Comparison of ENCODE assay signal across 8 cellular contexts in genomic region chr10:80461208-80462183, GRCh38. TPM values are rescaled to one million over a fixed set of nuclear protein-coding genes. Genes with fewer than 3 reads are reported as not detected.
DNase-seq lines count a peak whose midpoint lies in the region; ATAC-seq and TF ChIP-seq lines count a peak whose summit lies in the region.

No MANE protein-coding gene starts in this region.

- no peaks in the 10 kb centered on the region for H3K9me3 Mint-ChIP-seq in activated naive CD8-positive, alpha-beta T cell treated with anti-CD3 and anti-CD28 coated beads, Interleukin-2, amount 50 U/mL, for 24 hours

- peaks cover 1% of the 10 kb centered on the region for H3K36me3 Mint-ChIP-seq in activated naive CD8-positive, alpha-beta T cell treated with anti-CD3 and anti-CD28 coated beads, Interleukin-2, amount 50 U/mL, for 24 hours (ENCODE audit: low read depth)

- TF ChIP-seq POLR2A in testis (IDR thresholded peaks at IDR 0.05) = no peak

- H3K4me1 ChIP-seq in testis = peaks cover 82% of the 10 kb centered on the region

- H3K27me3 ChIP-seq in testis = no peaks in the 10 kb centered on the region

- H3K4me1 Mint-ChIP-seq in activated naive CD8-positive, alpha-beta T cell treated with anti-CD3 and anti-CD28 coated beads, Interleukin-2, amount 50 U/mL, for 24 hours = peaks cover 99% of the 10 kb centered on the region

- 73 to 83% methylated on average over 8 of the region's 8 CpGs for WGBS in testis, 2 donors

- no peaks in the 10 kb centered on the region for H3K36me3 ChIP-seq in testis (ENCODE audit: low read depth, missing control alignments)

- peak overlapping the region; percentile 77 for H3K4me3 Mint-ChIP-seq in activated naive CD8-positive, alpha-beta T cell treated with anti-CD3 and anti-CD28 coated beads, Interleukin-2, amount 50 U/mL, for 24 hours

- H3K4me3 ChIP-seq in testis = no peak overlapping the region

- TF ChIP-seq CTCF in testis (IDR thresholded peaks at IDR 0.05) = no peak

- H3K27me3 Mint-ChIP-seq in activated naive CD8-positive, alpha-beta T cell treated with anti-CD3 and anti-CD28 coated beads, Interleukin-2, amount 50 U/mL, for 24 hours = no peaks in the 10 kb centered on the region

- ATAC-seq in activated naive CD8-positive, alpha-beta T cell treated with anti-CD3 and anti-CD28 coated beads, Interleukin-2, amount 50 U/mL, for 24 hours = no peak
- ATAC-seq in left colon = peak; percentile 3

- H3K27ac ChIP-seq in testis = peak overlapping the region; percentile 21 to 86

- intact Hi-C loops in left colon (cut with DNase I, micrococcal nuclease) (no loop called here), testis (cut with DNase I; ENCODE audit: low total_unique reads) (no loop called here)

- peak; percentile 63 for DNase-seq in activated CD8-positive, alpha-beta memory T cell treated with anti-CD3 and anti-CD28 coated beads for 24 hours
- no peak for DNase-seq in activated CD8-positive, alpha-beta memory T cell treated with anti-CD3 and anti-CD28 coated beads, Interleukin-2, amount 50 U/mL, for 48 hours
- DNase-seq in activated naive CD8-positive, alpha-beta T cell treated with anti-CD3 and anti-CD28 coated beads, Interleukin-2, amount 50 U/mL, for 24 hours = no peak
- DNase-seq in left colon (no peak), testis (no peak), mesenteric fat pad (ENCODE audit: low spot score) (no peak), cortex of kidney (lab: John Stamatoyannopoulos, UW) (no peak), hepatic stellate cell (ENCODE audit: low spot score) (no peak)

- H3K27ac Mint-ChIP-seq in activated naive CD8-positive, alpha-beta T cell treated with anti-CD3 and anti-CD28 coated beads, Interleukin-2, amount 50 U/mL, for 24 hours = peak overlapping the region; percentile 88

- no peaks in the 10 kb centered on the region for H3K9me3 ChIP-seq in testis

RNA-seq across cellular contexts. Expression of gene TSPAN14, which starts 7.4 kb away (rescaled TPM):
- total RNA-seq in left colon = 10 to 100 TPM; 85.6 TPM
- total RNA-seq in testis = 10 to 100 TPM; 61.4 to 64.6 TPM
- polyA plus RNA-seq in testis (ENCODE audit: insufficient read depth, low read depth, low replicate concordance) = 59.1 TPM
- total RNA-seq in mesenteric fat pad = 177 TPM

RNA-seq across cellular contexts. Expression of gene PRXL2A, which starts 53.1 kb away (rescaled TPM):
- 100 to 1,000 TPM in 1 of 2 donors, 10 to 100 TPM in 1; 97.6 to 108 TPM for total RNA-seq in left colon
- total RNA-seq in testis = 100 to 1,000 TPM; 102 to 104 TPM
- 106 TPM for polyA plus RNA-seq in testis (ENCODE audit: insufficient read depth, low read depth, low replicate concordance)
- total RNA-seq in mesenteric fat pad = 500 TPM
